In genomic region chr10:97138174-97138573, GRCh38 we compare ENCODE assay signal across 1 cellular context.
A peak's percentile ranks its signal among the peaks of the same experiment; 100 is the strongest.
TF ChIP-seq lines count a peak whose summit lies in the region.

No MANE protein-coding gene starts in this region.

TF ChIP-seq in HepG2, 621 proteins besides CTCF, POLR2A, EP300 and RAD21 (continued from another document and continues in another):
- TF ChIP-seq MZF1 (CRISPR knock-in tag; IDR thresholded peaks at IDR 0.05; ENCODE audit: borderline replicate concordance): no peak
- TF ChIP-seq ZNF75D (CRISPR knock-in tag; IDR thresholded peaks at IDR 0.05; ENCODE audit: borderline replicate concordance): no peak
- TF ChIP-seq ZNF30 (CRISPR knock-in tag; IDR thresholded peaks at IDR 0.05): no peak
- no peak for TF ChIP-seq ZHX2 (IDR thresholded peaks at IDR 0.05; ENCODE audit: low read depth)
- TF ChIP-seq ZHX2 (CRISPR knock-in tag; IDR thresholded peaks at IDR 0.05; ENCODE audit: borderline replicate concordance): no peak
- peak; percentile 46; the same call in 1 of the 2 replicates for TF ChIP-seq ZNF292 (CRISPR knock-in tag; IDR thresholded peaks at IDR 0.05; ENCODE audit: borderline replicate concordance, low read depth)
- TF ChIP-seq MXI1 (IDR thresholded peaks at IDR 0.05; ENCODE audit: borderline replicate concordance, low read depth, low read length): no peak
- peak; percentile 92 for TF ChIP-seq ZNF770 (CRISPR knock-in tag; IDR thresholded peaks at IDR 0.05)
- no peak for TF ChIP-seq ZSCAN12 (CRISPR knock-in tag; IDR thresholded peaks at IDR 0.05)
- no peak for TF ChIP-seq HCFC1 (IDR thresholded peaks at IDR 0.05; ENCODE audit: low read depth, low read length)
- no peak for TF ChIP-seq ARNT2 (CRISPR knock-in tag; IDR thresholded peaks at IDR 0.05; ENCODE audit: low read depth)
- TF ChIP-seq CEBPG (CRISPR knock-in tag; IDR thresholded peaks at IDR 0.05): peak; percentile 48; the same call in 1 of the 2 replicates
- peak; percentile 30; the same call in 1 of the 2 replicates for TF ChIP-seq ERF (CRISPR knock-in tag; IDR thresholded peaks at IDR 0.05)
- TF ChIP-seq NR2F6 (IDR thresholded peaks at IDR 0.05): no peak
- peak; percentile 67 for TF ChIP-seq NR2F6 (CRISPR knock-in tag; IDR thresholded peaks at IDR 0.05)
- TF ChIP-seq ZSCAN30 (CRISPR knock-in tag; IDR thresholded peaks at IDR 0.05): no peak
- TF ChIP-seq KDM4B (CRISPR knock-in tag; IDR thresholded peaks at IDR 0.05): no peak
- no peak for TF ChIP-seq GPBP1L1 (CRISPR knock-in tag; IDR thresholded peaks at IDR 0.05)
- TF ChIP-seq PHF8 (CRISPR knock-in tag; IDR thresholded peaks at IDR 0.05): no peak
- peak; percentile 81; the same call in 1 of the 2 replicates for TF ChIP-seq ZNF644 (CRISPR knock-in tag; IDR thresholded peaks at IDR 0.05; ENCODE audit: low read depth)
- no peak for TF ChIP-seq TAF15 (IDR thresholded peaks at IDR 0.05; ENCODE audit: low read depth, low read length, poor library complexity, severe bottlenecking)
- no peak for TF ChIP-seq ZNF598 (CRISPR knock-in tag; IDR thresholded peaks at IDR 0.05; ENCODE audit: borderline replicate concordance)
- peak; percentile 35; the same call in 1 of the 2 replicates for TF ChIP-seq ZFY (CRISPR knock-in tag; IDR thresholded peaks at IDR 0.05)
- no peak for TF ChIP-seq HES4 (CRISPR knock-in tag; IDR thresholded peaks at IDR 0.05; ENCODE audit: borderline replicate concordance)
- TF ChIP-seq ZBTB37 (CRISPR knock-in tag; IDR thresholded peaks at IDR 0.05): no peak
- no peak for TF ChIP-seq GTF3A (CRISPR knock-in tag; conservative IDR thresholded peaks at IDR 0.05)
- peak; percentile 70 for TF ChIP-seq SMC3 (IDR thresholded peaks at IDR 0.05; ENCODE audit: low read length)
- no peak for TF ChIP-seq REL (CRISPR knock-in tag; conservative IDR thresholded peaks at IDR 0.05)
- TF ChIP-seq ZNF574 (CRISPR knock-in tag; IDR thresholded peaks at IDR 0.05): 0 out of 2 replicates have a peak, but pooled peaks have one; percentile 13
- TF ChIP-seq PCBP1 (IDR thresholded peaks at IDR 0.05; ENCODE audit: borderline replicate concordance, low read depth, low read length): no peak
- peak; percentile 39 for TF ChIP-seq JARID2 (CRISPR knock-in tag; IDR thresholded peaks at IDR 0.05; ENCODE audit: insufficient replicate concordance)
- peak; percentile 40 for TF ChIP-seq ZFP91 (CRISPR knock-in tag; IDR thresholded peaks at IDR 0.05; ENCODE audit: borderline replicate concordance)
- TF ChIP-seq TBX2 (CRISPR knock-in tag; IDR thresholded peaks at IDR 0.05; ENCODE audit: borderline replicate concordance): peak; percentile 20; the same call in 1 of the 2 replicates
- TF ChIP-seq SIN3B (IDR thresholded peaks at IDR 0.05; ENCODE audit: low read length): no peak
- TF ChIP-seq ZBTB2 (CRISPR knock-in tag; IDR thresholded peaks at IDR 0.05; ENCODE audit: low read depth): no peak
- TF ChIP-seq MAFK (conservative IDR thresholded peaks at IDR 0.05 in 1 of 2, IDR thresholded peaks at IDR 0.05 in 1 of 2; ENCODE audit: low read length in 2 of 2): no peak
- TF ChIP-seq KLF6 (CRISPR knock-in tag; IDR thresholded peaks at IDR 0.05): no peak
- TF ChIP-seq ZFP41 (CRISPR knock-in tag; IDR thresholded peaks at IDR 0.05; ENCODE audit: borderline replicate concordance): no peak
- peak; percentile 28; the same call in 1 of the 2 replicates for TF ChIP-seq HOMEZ (CRISPR knock-in tag; IDR thresholded peaks at IDR 0.05; ENCODE audit: low read depth)
- no peak for TF ChIP-seq DPF2 (CRISPR knock-in tag; IDR thresholded peaks at IDR 0.05; ENCODE audit: borderline replicate concordance, low read depth)
- no peak for TF ChIP-seq TMF1 (CRISPR knock-in tag; IDR thresholded peaks at IDR 0.05; ENCODE audit: low read depth)
- peak; percentile 41; the same call in 1 of the 2 replicates for TF ChIP-seq IRF2 (CRISPR knock-in tag; IDR thresholded peaks at IDR 0.05)
- no peak for TF ChIP-seq ZNF605 (CRISPR knock-in tag; IDR thresholded peaks at IDR 0.05)
- TF ChIP-seq MIXL1 (CRISPR knock-in tag; IDR thresholded peaks at IDR 0.05): no peak
- no peak for TF ChIP-seq HOXA3 (CRISPR knock-in tag; IDR thresholded peaks at IDR 0.05)
